Comparison of ENCODE assay signal across 9 cellular contexts in the genomic region with DNA sequence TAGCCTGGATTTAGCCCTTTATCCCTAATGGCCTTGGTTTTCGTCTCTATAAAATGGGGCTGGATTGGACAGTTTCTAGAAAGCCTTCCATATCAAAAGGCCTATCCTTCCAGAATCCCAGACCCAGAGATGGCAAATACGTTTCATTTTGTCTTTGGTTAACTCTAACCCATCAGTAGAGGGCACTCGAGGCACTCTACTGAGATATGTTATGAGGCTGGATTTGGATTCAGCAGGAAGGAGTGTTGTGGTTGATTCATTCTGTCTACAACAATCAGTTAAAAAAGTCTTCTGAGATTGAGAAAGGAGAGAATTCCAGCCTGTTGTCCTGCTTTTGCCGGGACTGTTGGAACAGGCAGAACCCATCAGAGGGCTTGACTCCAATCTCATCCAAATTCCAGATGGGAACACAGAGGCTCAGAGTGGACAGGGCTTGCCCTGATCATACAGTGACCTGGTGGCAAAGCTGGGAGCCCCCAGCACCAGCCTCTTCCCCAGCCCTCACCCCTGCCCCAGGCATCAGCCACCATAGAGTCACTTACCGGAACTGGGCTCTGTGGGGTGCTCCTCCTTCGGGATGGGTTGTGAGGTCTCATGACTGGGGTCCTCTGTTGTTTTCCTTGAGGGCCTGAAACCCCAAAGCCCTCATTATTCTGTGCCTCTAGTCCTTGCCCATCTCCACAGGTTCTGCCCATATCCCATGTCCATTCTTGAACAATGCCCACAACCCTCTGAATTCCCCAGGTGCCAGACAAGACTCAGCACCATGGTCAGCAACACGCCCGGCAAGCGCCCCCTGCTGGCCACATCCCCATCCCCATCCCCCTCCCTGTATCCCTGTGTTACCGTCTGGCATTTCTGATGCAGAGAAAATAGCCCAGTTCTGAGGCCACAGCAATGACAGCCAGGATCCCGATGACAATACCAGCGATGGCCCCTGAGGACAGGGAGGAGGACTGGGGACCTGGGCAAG. TPM values are rescaled to one million over a fixed set of nuclear protein-coding genes. Genes with fewer than 3 reads are reported as not detected.
A peak's percentile ranks its signal among the peaks of the same experiment; 100 is the strongest.
DNase-seq lines count a peak whose midpoint lies in the region; ATAC-seq and TF ChIP-seq lines count a peak whose summit lies in the region.
"Had no signal": no experiment of that assay in that cellular context is flagged by ENCODE, and none has a peak within 500 bp of the region (broad histone marks: within the 10 kb centered on the region; RNA-seq: fewer than 3 reads in every experiment).

No MANE protein-coding gene starts in this region.

- DNase-seq in activated T-cell treated with anti-CD3 and anti-CD28 coated beads, Interleukin-2, amount 50 U/mL, for 48 hours = peak; percentile 41 to 54
- no peak for DNase-seq in activated T-cell treated with anti-CD3 and anti-CD28 coated beads for 4 hours
- peak; percentile 84 for DNase-seq in M059J (ENCODE audit: low read depth)
- DNase-seq in activated CD4-positive, alpha-beta memory T cell treated with anti-CD3 and anti-CD28 coated beads for 36 hours = peak; percentile 51
- DNase-seq in spleen = no peak

- H3K9me3 ChIP-seq in liver (ENCODE audit: control insufficient read depth in 4 of 4, low read length in 3 of 4) = peaks cover 0 to 8% (median under 1%) of the 10 kb centered on the region in 4 donors
- H3K9me3 ChIP-seq in spleen = peaks cover 0 to 62% (median 16%) of the 10 kb centered on the region in 8 donors

- no peak overlapping the region for H3K9ac ChIP-seq in liver (ENCODE audit: low read depth in 1 of 2, low read length in 2 of 2)

- H3K27ac ChIP-seq in liver (ENCODE audit: low read depth in 1 of 2, low read length in 2 of 2) = no peak overlapping the region
- no peak overlapping the region for H3K27ac ChIP-seq in spleen

- H3K4me1 ChIP-seq in liver (ENCODE audit: control insufficient read depth in 4 of 4, insufficient read depth in 4 of 4, low read length in 3 of 4) (no peaks in the 10 kb centered on the region), spleen (no peaks in the 10 kb centered on the region)

- H3K27ac Mint-ChIP-seq in activated CD4-positive, alpha-beta memory T cell treated with anti-CD3 and anti-CD28 coated beads for 36 hours = no peak overlapping the region

- peak; percentile 26 to 32 for TF ChIP-seq RAD21 in liver (IDR thresholded peaks at IDR 0.05)

- H3K36me3 ChIP-seq in liver (ENCODE audit: control insufficient read depth in 4 of 4, insufficient read depth in 3 of 4, low read depth in 1 of 4, low read length in 3 of 4) = no peaks in the 10 kb centered on the region
- H3K36me3 ChIP-seq in spleen = no peaks in the 10 kb centered on the region

- CTCF ChIA-PET in activated CD4-positive, alpha-beta memory T cell treated with anti-CD3 and anti-CD28 coated beads for 36 hours (lab: Charles Lee) = no interaction called here

- intact Hi-C loops in activated CD4-positive, alpha-beta memory T cell treated with anti-CD3 and anti-CD28 coated beads for 36 hours (cut with micrococcal nuclease) = no loop called here
- intact Hi-C loops in spleen (cut with DNase I; ENCODE audit: low total_unique reads) = no loop called here

- POLR2A ChIA-PET in activated CD4-positive, alpha-beta memory T cell treated with anti-CD3 and anti-CD28 coated beads for 36 hours (lab: Charles Lee) = no interaction called here

- no peak overlapping the region for H3K4me3 Mint-ChIP-seq in activated CD4-positive, alpha-beta memory T cell treated with anti-CD3 and anti-CD28 coated beads for 36 hours
- H3K4me3 Mint-ChIP-seq: central memory CD8-positive, alpha-beta T cell had no signal

- H3K4me3 ChIP-seq in liver (ENCODE audit: low read depth in 1 of 3, low read length in 3 of 3) (no peak overlapping the region), spleen (no peak overlapping the region)

- H3K9me3 Mint-ChIP-seq in activated CD4-positive, alpha-beta memory T cell treated with anti-CD3 and anti-CD28 coated beads for 36 hours = peaks cover 37% of the 10 kb centered on the region

- H3K36me3 Mint-ChIP-seq in activated CD4-positive, alpha-beta memory T cell treated with anti-CD3 and anti-CD28 coated beads for 36 hours = peaks cover 3% of the 10 kb centered on the region

- H3K27me3 ChIP-seq in liver (ENCODE audit: control insufficient read depth in 4 of 4, insufficient read depth in 4 of 4, low read length in 3 of 4) (no peaks in the 10 kb centered on the region), spleen (replicated peaks in 1 of 7) (peaks cover 0 to 35% (median 0%) of the 10 kb centered on the region in 7 donors)

- no peaks in the 10 kb centered on the region for H3K4me1 Mint-ChIP-seq in activated CD4-positive, alpha-beta memory T cell treated with anti-CD3 and anti-CD28 coated beads for 36 hours (ENCODE audit: low read depth)
- H3K4me1 Mint-ChIP-seq: central memory CD8-positive, alpha-beta T cell had no signal

- ATAC-seq in GM21360 (IDR thresholded peaks at IDR 0.05; ENCODE audit: unreplicated experiment) = no peak
- ATAC-seq in HG02884 (IDR thresholded peaks at IDR 0.05; ENCODE audit: unreplicated experiment) = no peak

- H3K27me3 Mint-ChIP-seq in activated CD4-positive, alpha-beta memory T cell treated with anti-CD3 and anti-CD28 coated beads for 36 hours = peaks cover 19% of the 10 kb centered on the region

- WGBS in liver = 32% methylated on average over 12 of the region's 12 CpGs
- WGBS in spleen, 5 donors = 31 to 36% (median 33%) methylated on average over 12 of the region's 12 CpGs

- no peak for TF ChIP-seq POLR2A in spleen (IDR thresholded peaks at IDR 0.05)

- peak; percentile 12 for TF ChIP-seq CTCF in liver (IDR thresholded peaks at IDR 0.05; ENCODE audit: low read depth, low read length, missing input control)
- peak in 3 of 11 experiments; percentile 10 to 39 (median 26) for TF ChIP-seq CTCF in spleen (IDR thresholded peaks at IDR 0.05 in 8 of 11, conservative IDR thresholded peaks at IDR 0.05 in 3 of 11)

TF ChIP-seq in liver, 16 proteins besides CTCF, POLR2A, EP300 and RAD21:
- TF ChIP-seq, protein P1, sequence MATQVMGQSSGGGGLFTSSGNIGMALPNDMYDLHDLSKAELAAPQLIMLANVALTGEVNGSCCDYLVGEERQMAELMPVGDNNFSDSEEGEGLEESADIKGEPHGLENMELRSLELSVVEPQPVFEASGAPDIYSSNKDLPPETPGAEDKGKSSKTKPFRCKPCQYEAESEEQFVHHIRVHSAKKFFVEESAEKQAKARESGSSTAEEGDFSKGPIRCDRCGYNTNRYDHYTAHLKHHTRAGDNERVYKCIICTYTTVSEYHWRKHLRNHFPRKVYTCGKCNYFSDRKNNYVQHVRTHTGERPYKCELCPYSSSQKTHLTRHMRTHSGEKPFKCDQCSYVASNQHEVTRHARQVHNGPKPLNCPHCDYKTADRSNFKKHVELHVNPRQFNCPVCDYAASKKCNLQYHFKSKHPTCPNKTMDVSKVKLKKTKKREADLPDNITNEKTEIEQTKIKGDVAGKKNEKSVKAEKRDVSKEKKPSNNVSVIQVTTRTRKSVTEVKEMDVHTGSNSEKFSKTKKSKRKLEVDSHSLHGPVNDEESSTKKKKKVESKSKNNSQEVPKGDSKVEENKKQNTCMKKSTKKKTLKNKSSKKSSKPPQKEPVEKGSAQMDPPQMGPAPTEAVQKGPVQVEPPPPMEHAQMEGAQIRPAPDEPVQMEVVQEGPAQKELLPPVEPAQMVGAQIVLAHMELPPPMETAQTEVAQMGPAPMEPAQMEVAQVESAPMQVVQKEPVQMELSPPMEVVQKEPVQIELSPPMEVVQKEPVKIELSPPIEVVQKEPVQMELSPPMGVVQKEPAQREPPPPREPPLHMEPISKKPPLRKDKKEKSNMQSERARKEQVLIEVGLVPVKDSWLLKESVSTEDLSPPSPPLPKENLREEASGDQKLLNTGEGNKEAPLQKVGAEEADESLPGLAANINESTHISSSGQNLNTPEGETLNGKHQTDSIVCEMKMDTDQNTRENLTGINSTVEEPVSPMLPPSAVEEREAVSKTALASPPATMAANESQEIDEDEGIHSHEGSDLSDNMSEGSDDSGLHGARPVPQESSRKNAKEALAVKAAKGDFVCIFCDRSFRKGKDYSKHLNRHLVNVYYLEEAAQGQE (IDR thresholded peaks at IDR 0.05) = peak; percentile 95
- TF ChIP-seq FOXA2 (IDR thresholded peaks at IDR 0.05) (no peak), YY1 (IDR thresholded peaks at IDR 0.05) (no peak), GABPA (IDR thresholded peaks at IDR 0.05 in 1 of 2, conservative IDR thresholded peaks at IDR 0.05 in 1 of 2) (no peak), SP1 (IDR thresholded peaks at IDR 0.05) (no peak)
- TF ChIP-seq, protein P2, sequence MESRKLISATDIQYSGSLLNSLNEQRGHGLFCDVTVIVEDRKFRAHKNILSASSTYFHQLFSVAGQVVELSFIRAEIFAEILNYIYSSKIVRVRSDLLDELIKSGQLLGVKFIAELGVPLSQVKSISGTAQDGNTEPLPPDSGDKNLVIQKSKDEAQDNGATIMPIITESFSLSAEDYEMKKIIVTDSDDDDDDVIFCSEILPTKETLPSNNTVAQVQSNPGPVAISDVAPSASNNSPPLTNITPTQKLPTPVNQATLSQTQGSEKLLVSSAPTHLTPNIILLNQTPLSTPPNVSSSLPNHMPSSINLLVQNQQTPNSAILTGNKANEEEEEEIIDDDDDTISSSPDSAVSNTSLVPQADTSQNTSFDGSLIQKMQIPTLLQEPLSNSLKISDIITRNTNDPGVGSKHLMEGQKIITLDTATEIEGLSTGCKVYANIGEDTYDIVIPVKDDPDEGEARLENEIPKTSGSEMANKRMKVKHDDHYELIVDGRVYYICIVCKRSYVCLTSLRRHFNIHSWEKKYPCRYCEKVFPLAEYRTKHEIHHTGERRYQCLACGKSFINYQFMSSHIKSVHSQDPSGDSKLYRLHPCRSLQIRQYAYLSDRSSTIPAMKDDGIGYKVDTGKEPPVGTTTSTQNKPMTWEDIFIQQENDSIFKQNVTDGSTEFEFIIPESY (IDR thresholded peaks at IDR 0.05) = no peak

RNA-seq across cellular contexts. Expression of a gene that starts 12.3 kb away (rescaled TPM):
- 10.4 and 17.2 TPM in 2 replicates for total RNA-seq in M059J (2014; rRNA removed; shearing (Covaris generic))
- 1 to 10 TPM; 4.3 to 5.4 TPM for total RNA-seq in activated CD4-positive, alpha-beta memory T cell treated with anti-CD3 and anti-CD28 coated beads for 36 hours
- total RNA-seq in liver (1 to 10 TPM; 5.5 to 7.6 TPM), spleen (10 to 100 TPM in 6 of 7 donors, 1 to 10 TPM in 1; 7.3 to 25.0 (median 12.7) TPM)
- polyA plus RNA-seq in liver (1 to 10 TPM; 2.0 to 3.1 TPM), spleen (1 to 10 TPM; 4.1 to 5.3 (median 4.3) TPM)

RNA-seq across cellular contexts. Expression of a gene that starts 16.9 kb away (rescaled TPM):
- not detected in 2 replicates for total RNA-seq in M059J (2014; rRNA removed; shearing (Covaris generic))
- not detected for total RNA-seq in activated CD4-positive, alpha-beta memory T cell treated with anti-CD3 and anti-CD28 coated beads for 36 hours
- total RNA-seq in liver (under 1 TPM; 0.09 to 0.25 TPM), spleen (not detected)
- polyA plus RNA-seq in liver (not detected), spleen (not detected)

Comparison
In these comparisons a context has a peak if more than half of its experiments do, and no peak if none do; other contexts are left out.
1. DNase-seq: peak in activated T-cell treated with anti-CD3 and anti-CD28 coated beads, Interleukin-2, amount 50 U/mL, for 48 hours (2 of 2), M059J (single experiment) and activated CD4-positive, alpha-beta memory T cell treated with anti-CD3 and anti-CD28 coated beads for 36 hours (single experiment); none in activated T-cell treated with anti-CD3 and anti-CD28 coated beads for 4 hours (single experiment) and spleen (single experiment).